Comparison of ENCODE assay signal across 8 cellular contexts in the genomic region with DNA sequence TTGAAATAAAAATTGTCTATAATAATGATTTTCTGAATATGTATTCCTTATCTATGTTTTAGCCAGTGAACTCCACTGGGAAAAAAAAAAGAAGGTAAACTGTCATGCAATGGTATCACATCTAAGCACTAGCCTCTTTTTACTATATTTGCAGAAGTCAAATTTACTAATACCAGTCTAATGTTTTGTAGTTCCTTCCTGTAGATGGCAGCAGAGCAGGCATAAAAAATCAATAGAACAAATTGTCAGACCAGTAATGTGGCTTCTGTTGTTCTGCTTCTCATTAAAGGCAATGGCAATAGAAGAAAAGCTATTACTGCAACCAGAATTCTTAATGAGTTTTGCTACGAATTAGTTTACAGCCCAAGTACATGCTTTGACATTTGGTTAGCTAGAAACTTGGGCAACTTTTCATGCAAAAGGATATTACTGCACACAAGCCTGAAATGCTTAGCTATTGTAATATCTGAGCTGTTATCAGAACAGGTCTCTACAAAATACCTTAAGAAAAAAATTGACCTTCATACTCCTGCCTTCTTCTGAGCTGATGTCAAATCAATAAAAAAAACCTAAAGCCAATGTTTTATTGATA.
A peak's percentile ranks its signal among the peaks of the same experiment; 100 is the strongest.
DNase-seq lines count a peak whose midpoint lies in the region; ATAC-seq and TF ChIP-seq lines count a peak whose summit lies in the region.

No MANE protein-coding gene starts in this region.

- H3K4me1 Mint-ChIP-seq in CD4-positive, alpha-beta memory T cell = no peaks in the 10 kb centered on the region

- H3K9me3 ChIP-seq in WERI-Rb-1 (ENCODE audit: severe bottlenecking) (no peaks in the 10 kb centered on the region), lung (ENCODE audit: control insufficient read depth in 2 of 2, insufficient read depth in 1 of 2, low read length in 1 of 2) (peaks cover 3% of the 10 kb centered on the region in 2 donors)
- H3K9me3 ChIP-seq in CD4-positive, alpha-beta memory T cell (ENCODE audit: control insufficient read depth in 1 of 2, low read length in 2 of 2) = no peaks in the 10 kb centered on the region

- CTCF ChIA-PET in CD4-positive, alpha-beta memory T cell (lab: Charles Lee; ENCODE audit: partially characterized antibody) = no interaction called here

- H3K36me3 ChIP-seq in WERI-Rb-1 (no peaks in the 10 kb centered on the region), lung (ENCODE audit: control insufficient read depth in 2 of 2, insufficient read depth in 2 of 2, low read length in 2 of 2) (no peaks in the 10 kb centered on the region)
- no peaks in the 10 kb centered on the region for H3K36me3 ChIP-seq in CD4-positive, alpha-beta memory T cell (ENCODE audit: insufficient read depth, low read length)

- ATAC-seq in GM21526 (IDR thresholded peaks at IDR 0.05; ENCODE audit: low FRiP score, unreplicated experiment) (peak; percentile 80), lung (ENCODE audit: insufficient read depth, low FRiP score) (peak; percentile 68), GM21515 (IDR thresholded peaks at IDR 0.05; ENCODE audit: unreplicated experiment) (no peak)

- no peaks in the 10 kb centered on the region for H3K4me1 ChIP-seq in lung (ENCODE audit: control insufficient read depth in 2 of 2, insufficient read depth in 2 of 2, low read length in 2 of 2)
- H3K4me1 ChIP-seq in CD4-positive, alpha-beta memory T cell (ENCODE audit: insufficient read depth, low read length) = no peaks in the 10 kb centered on the region

- intact Hi-C loops in CD4-positive, alpha-beta memory T cell (cut with micrococcal nuclease) = no loop called here

- WGBS in lung, 2 donors = 16 to 19% methylated on average over 1 of the region's 1 CpG

- H3K4me3 ChIP-seq in NB4 (ENCODE audit: low read depth, low read length) = no peak overlapping the region
- no peak overlapping the region for H3K4me3 ChIP-seq in WERI-Rb-1 (ENCODE audit: low read depth, low read length)
- H3K4me3 ChIP-seq in lung = no peak overlapping the region
- no peak overlapping the region for H3K4me3 ChIP-seq in CD4-positive, alpha-beta memory T cell (ENCODE audit: low read length in 2 of 2)

- TF ChIP-seq CTCF in NB4 (IDR thresholded peaks at IDR 0.05; ENCODE audit: low read depth, low read length) (peak; percentile 45), WERI-Rb-1 (IDR thresholded peaks at IDR 0.05; ENCODE audit: low read depth, low read length) (0 out of 2 replicates have a peak, but pooled peaks have one; percentile 22), lung (IDR thresholded peaks at IDR 0.05; ENCODE audit: control extremely low read depth, extremely low read depth) (peak; percentile 4)

- H3K27me3 ChIP-seq in WERI-Rb-1 (ENCODE audit: insufficient read depth, low read depth, severe bottlenecking) = peaks cover 4% of the 10 kb centered on the region
- H3K27me3 ChIP-seq in lung (ENCODE audit: control insufficient read depth, insufficient read depth) = no peaks in the 10 kb centered on the region
- no peaks in the 10 kb centered on the region for H3K27me3 ChIP-seq in CD4-positive, alpha-beta memory T cell (ENCODE audit: insufficient read depth, low read length)

- peak; percentile 55 for DNase-seq in DMS 273 (lab: John Stamatoyannopoulos, UW; ENCODE audit: unreplicated experiment)
- peak; percentile 56 for DNase-seq in NB4 (ENCODE audit: low read depth)
- DNase-seq in WERI-Rb-1 = no peak
- no peak for DNase-seq in lung (ENCODE audit: low spot score)
- no peak for DNase-seq in CD4-positive, alpha-beta memory T cell
- no peak for DNase-seq in activated CD8-positive, alpha-beta memory T cell treated with anti-CD3 and anti-CD28 coated beads for 24 hours

- no peak overlapping the region for H3K27ac ChIP-seq in WERI-Rb-1
- no peak overlapping the region for H3K27ac ChIP-seq in lung (ENCODE audit: low read depth in 1 of 2, low read length in 1 of 2)
- no peak overlapping the region for H3K27ac ChIP-seq in CD4-positive, alpha-beta memory T cell (ENCODE audit: low read depth, low read length)

- no peak for TF ChIP-seq POLR2A in NB4 (IDR thresholded peaks at IDR 0.05; ENCODE audit: extremely low read depth, insufficient read length)

- H3K27me3 Mint-ChIP-seq in CD4-positive, alpha-beta memory T cell = no peaks in the 10 kb centered on the region

- H3K4me3 Mint-ChIP-seq in CD4-positive, alpha-beta memory T cell = no peak overlapping the region

- H3K9me3 Mint-ChIP-seq in CD4-positive, alpha-beta memory T cell = peaks cover 5 to 21% (median 11%) of the 10 kb centered on the region in 8 donors

- no peaks in the 10 kb centered on the region for H3K36me3 Mint-ChIP-seq in CD4-positive, alpha-beta memory T cell

- POLR2A ChIA-PET in CD4-positive, alpha-beta memory T cell (lab: Charles Lee; ENCODE audit: partially characterized antibody) = no interaction called here

- H3K27ac Mint-ChIP-seq in CD4-positive, alpha-beta memory T cell = no peak overlapping the region

Comparison
In these comparisons a context has a peak if more than half of its experiments do, and no peak if none do; other contexts are left out.
1. DNase-seq: peak in DMS 273 (single experiment) and NB4 (single experiment); none in WERI-Rb-1 (single experiment), lung (single experiment), CD4-positive, alpha-beta memory T cell (0 of 5) and activated CD8-positive, alpha-beta memory T cell treated with anti-CD3 and anti-CD28 coated beads for 24 hours (single experiment).
2. Peak in every context shown above with its lines, with median percentiles within 50 percentile points of each other: CTCF ChIP-seq.